In the genomic region with DNA sequence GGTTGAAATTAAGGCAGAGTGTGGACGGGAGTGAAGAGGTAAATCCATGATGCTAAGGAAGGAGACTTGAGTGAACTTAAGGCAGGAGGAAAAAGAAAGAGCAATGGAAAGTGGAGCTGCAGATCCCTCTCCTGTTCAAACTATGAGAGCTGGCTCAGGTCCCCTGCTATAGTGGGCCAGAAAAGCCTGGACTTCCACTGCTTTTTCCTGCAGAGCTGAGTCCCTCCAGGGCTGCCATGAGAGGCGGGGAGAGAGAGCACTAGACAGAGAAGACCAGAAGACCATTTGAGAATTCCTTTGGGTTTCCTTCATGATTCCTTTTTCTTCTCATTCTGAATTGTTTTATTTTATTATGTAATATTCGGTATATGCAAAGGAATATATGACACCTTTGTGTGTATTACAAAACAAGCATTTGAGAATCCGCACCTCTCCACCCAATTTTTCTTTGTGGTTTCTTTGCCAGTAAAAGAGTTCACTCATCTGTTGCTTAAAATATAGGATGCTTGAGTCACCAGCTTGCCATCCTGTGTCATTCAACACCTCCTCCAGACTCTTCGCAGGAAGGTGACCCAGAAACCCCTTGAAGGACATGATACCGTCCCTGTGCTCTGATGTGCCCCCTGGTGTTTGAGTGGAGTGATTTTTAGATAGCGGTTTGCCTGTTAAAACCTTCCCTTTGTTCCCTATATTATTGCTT, we compare ENCODE assay signal across 8 cellular contexts. TPM values are rescaled to one million over a fixed set of nuclear protein-coding genes. Genes with fewer than 3 reads are reported as not detected.
A peak's percentile ranks its signal among the peaks of the same experiment; 100 is the strongest.
DNase-seq lines count a peak whose midpoint lies in the region; ATAC-seq and TF ChIP-seq lines count a peak whose summit lies in the region.

No MANE protein-coding gene starts in this region.

- CTCF ChIA-PET in RWPE1 (lab: Yijun Ruan, JAX), result no interaction called here

- no peak overlapping the region for H3K4me3 ChIP-seq in fibroblast of villous mesenchyme (ENCODE audit: low read depth, low read length)

- H3K27ac ChIP-seq in RWPE1, result peak overlapping the region; percentile 77

- ATAC-seq in GM21423 (IDR thresholded peaks at IDR 0.05; ENCODE audit: unreplicated experiment) (no peak), GM19351 (IDR thresholded peaks at IDR 0.05; ENCODE audit: unreplicated experiment) (no peak)

- DNase-seq in AG09319 (ENCODE audit: extremely low read depth, low read depth), result no peak
- DNase-seq in H4 (ENCODE audit: low spot score), result peak; percentile 60
- DNase-seq in RWPE1 (ENCODE audit: low spot score), result peak; percentile 66
- peak; percentile 21 to 62 for DNase-seq in activated T-helper 1 cell treated with anti-CD3 and anti-CD28 coated beads, Interleukin-2, amount 50 U/mL, for 16 hours (ENCODE audit: low read depth in 1 of 2, low spot score in 1 of 2)
- DNase-seq in fibroblast of villous mesenchyme (ENCODE audit: low read depth), result peak; percentile 62
- DNase-seq in putamen (ENCODE audit: low spot score), result peak; percentile 74

- TF ChIP-seq CTCF in AG09319 (IDR thresholded peaks at IDR 0.05; ENCODE audit: low read depth, low read length), result peak; percentile 46
- TF ChIP-seq CTCF in RWPE1 (conservative IDR thresholded peaks at IDR 0.05; ENCODE audit: low read depth), result peak; percentile 61
- peak; percentile 75 for TF ChIP-seq CTCF in fibroblast of villous mesenchyme (IDR thresholded peaks at IDR 0.05; ENCODE audit: insufficient read depth, low read depth, low read length)

- POLR2A ChIA-PET in RWPE1 (lab: Yijun Ruan, JAX; ENCODE audit: low non-redundant PET), result no interaction called here

RNA-seq across cellular contexts. Expression of a gene that starts 24.4 kb away (rescaled TPM):
- 25.1 and 30.2 TPM in 2 replicates for total RNA-seq in H4 (2014; rRNA removed; shearing (Covaris generic))
- total RNA-seq in fibroblast of villous mesenchyme, result 83.3 and 104 TPM in 2 replicates

RNA-seq across cellular contexts. Expression of a gene that starts 56.8 kb away (rescaled TPM):
- total RNA-seq in H4 (2014; rRNA removed; shearing (Covaris generic)), result 8.1 and 10.6 TPM in 2 replicates
- total RNA-seq in fibroblast of villous mesenchyme, result 11.3 and 16.0 TPM in 2 replicates

RNA-seq across cellular contexts. Expression of a gene that starts 57.6 kb away (rescaled TPM):
- not detected in 2 replicates for total RNA-seq in H4 (2014; rRNA removed; shearing (Covaris generic))
- not detected in 2 replicates for total RNA-seq in fibroblast of villous mesenchyme
